ENCODE assay signal across 18 cellular contexts in the genomic region with DNA sequence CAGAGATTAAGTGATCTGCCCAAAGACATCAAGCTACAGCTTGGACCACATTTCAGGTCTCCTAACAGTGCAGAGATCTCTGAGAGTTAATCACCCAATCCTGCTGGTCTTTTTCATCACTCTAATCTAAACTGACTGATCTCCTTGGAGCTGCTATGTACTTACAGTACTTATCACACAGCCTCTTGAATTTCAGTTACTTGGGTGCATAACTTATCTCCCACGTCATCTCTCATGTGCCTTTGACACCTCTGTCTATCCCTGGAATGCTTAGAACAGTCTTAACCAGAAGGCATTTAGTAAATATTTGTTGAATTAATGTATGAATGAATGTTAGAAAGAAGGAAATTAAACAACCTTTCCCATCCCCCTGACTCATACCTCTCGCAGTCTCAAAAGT.
DNase-seq lines count a peak whose midpoint lies in the region; ATAC-seq, FAIRE-seq and TF ChIP-seq lines count a peak whose summit lies in the region.
"Had no signal": no experiment of that assay in that cellular context is flagged by ENCODE, and none has a peak within 500 bp of the region (broad histone marks: within the 10 kb centered on the region; RNA-seq: fewer than 3 reads in every experiment).

No MANE protein-coding gene starts in this region.

- H3K27me3 ChIP-seq in lower lobe of right lung (ENCODE audit: low read depth) (no peaks in the 10 kb centered on the region), pancreas (no peaks in the 10 kb centered on the region)
- H3K27me3 ChIP-seq: adrenal gland had no signal

- no peaks in the 10 kb centered on the region for H3K36me3 ChIP-seq in lower lobe of right lung
- H3K36me3 ChIP-seq in pancreas: no peaks in the 10 kb centered on the region
- H3K36me3 ChIP-seq: adrenal gland had no signal

- ATAC-seq in lower lobe of right lung: peak; percentile 43 to 93
- ATAC-seq in pancreas: no peak
- ATAC-seq: activated CD8-positive, alpha-beta T cell treated with anti-CD3 and anti-CD28 coated beads for 36 hours; activated T-helper 17 cell treated with anti-CD3 and anti-CD28 coated beads, Interleukin-2, amount 50 U/mL, for 72 hours; stimulated activated naive CD8-positive, alpha-beta T cell treated with anti-CD3 and anti-CD28 coated beads, Interleukin-15, Interleukin-2, amounts not matched to agents 100 U/mL and 50 U/mL, for 24 hours had no signal

- H3K9me3 ChIP-seq in lower lobe of right lung: no peaks in the 10 kb centered on the region
- no peaks in the 10 kb centered on the region for H3K9me3 ChIP-seq in pancreas
- H3K9me3 ChIP-seq: adrenal gland, SK-N-SH had no signal

- intact Hi-C loops in lower lobe of right lung (cut with DNase I) (no loop called here), pancreas (cut with DNase I) (no loop called here)

- DNase-seq in EH (ENCODE audit: low read depth) (peak; percentile 69), HS-27A (ENCODE audit: low read depth) (peak; percentile 82), amniotic epithelial cell (ENCODE audit: low read depth) (peak; percentile 82), lower lobe of right lung (no peak), AG20443 (ENCODE audit: low spot score) (no peak), amygdala (lab: John Stamatoyannopoulos, UW) (no peak), pancreas (no peak), GM10266 (ENCODE audit: extremely low spot score) (no peak)
- DNase-seq: activated CD8-positive, alpha-beta T cell treated with anti-CD3 and anti-CD28 coated beads for 36 hours; adrenal gland; DMS79; mammary epithelial cell; NCI-H1436; SK-N-SH; stimulated activated naive CD8-positive, alpha-beta T cell treated with anti-CD3 and anti-CD28 coated beads, Interleukin-15, Interleukin-2, amounts not matched to agents 100 U/mL and 50 U/mL, for 24 hours had no signal

- H3K4me1 ChIP-seq in lower lobe of right lung (peaks cover 5% of the 10 kb centered on the region), pancreas (peaks cover 0 to 14% (median 0%) of the 10 kb centered on the region in 3 donors)

- 77 to 87% methylated on average over 2 of the region's 2 CpGs for WGBS in pancreas, 2 donors

- no peak for TF ChIP-seq CTCF in lower lobe of right lung (IDR thresholded peaks at IDR 0.05)
- TF ChIP-seq CTCF in pancreas (IDR thresholded peaks at IDR 0.05): no peak
- no peak for TF ChIP-seq CTCF in GM10266 (IDR thresholded peaks at IDR 0.05; ENCODE audit: control insufficient read depth, insufficient read depth, low read depth, missing control alignments)

- no peak overlapping the region for H3K4me3 ChIP-seq in lower lobe of right lung
- no peak overlapping the region for H3K4me3 ChIP-seq in pancreas
- H3K4me3 ChIP-seq: adrenal gland had no signal

- no peak for FAIRE-seq in pancreas (lab: Jason Lieb, UNC)
- FAIRE-seq: colon had no signal

- H3K27ac ChIP-seq in lower lobe of right lung (no peak overlapping the region), pancreas (no peak overlapping the region)
- H3K27ac ChIP-seq: adrenal gland, C4-2B had no signal

Comparison
In these comparisons a context has a peak if more than half of its experiments do, and no peak if none do; other contexts are left out.
1. DNase-seq: peak in EH (single experiment), HS-27A (single experiment) and amniotic epithelial cell (single experiment); none in lower lobe of right lung (single experiment), AG20443 (single experiment), amygdala (0 of 56), pancreas (0 of 6) and GM10266 (single experiment).
2. ATAC-seq: peak in lower lobe of right lung (2 of 2); none in pancreas (0 of 4).